In genomic region chr20:44209691-44210421, GRCh38 we compare ENCODE assay signal across 9 cellular contexts. TPM values are rescaled to one million over a fixed set of nuclear protein-coding genes. Genes with fewer than 3 reads are reported as not detected.
A peak's percentile ranks its signal among the peaks of the same experiment; 100 is the strongest.
DNase-seq lines count a peak whose midpoint lies in the region; ATAC-seq and TF ChIP-seq lines count a peak whose summit lies in the region.
"Had no signal": no experiment of that assay in that cellular context is flagged by ENCODE, and none has a peak within 500 bp of the region (broad histone marks: within the 10 kb centered on the region; RNA-seq: fewer than 3 reads in every experiment).

No MANE protein-coding gene starts in this region.

- DNase-seq in Right ventricle myocardium superior (no peak), Right ventricle myocardium inferior (ENCODE audit: missing footprints) (no peak), NB4 (ENCODE audit: low read depth) (peak; percentile 72), brain microvascular endothelial cell (peak; percentile 9)

- H3K36me3 ChIP-seq in brain microvascular endothelial cell (replicated peaks): peaks cover 3% of the 10 kb centered on the region
- peaks cover 2 to 9% of the 10 kb centered on the region in 2 donors for H3K36me3 ChIP-seq in stomach smooth muscle (ENCODE audit: control insufficient read depth in 2 of 2, insufficient read depth in 2 of 2, low read length in 2 of 2)

- no peak for TF ChIP-seq POLR2A in NB4 (IDR thresholded peaks at IDR 0.05; ENCODE audit: extremely low read depth, insufficient read length)

- H3K4me3 ChIP-seq in NB4 (ENCODE audit: low read depth, low read length): peak overlapping the region; percentile 94
- peak overlapping the region; percentile 96 for H3K4me3 ChIP-seq in brain microvascular endothelial cell (ENCODE audit: low read depth, low read length)
- H3K4me3 ChIP-seq in stomach smooth muscle (ENCODE audit: low read length in 2 of 2): peak overlapping the region; percentile 92 to 93

- peak overlapping the region; percentile 97 for H3K27ac ChIP-seq in brain microvascular endothelial cell
- H3K27ac ChIP-seq in layer of hippocampus (ENCODE audit: low read depth, low read length): peak overlapping the region; percentile 88
- H3K27ac ChIP-seq in stomach smooth muscle (ENCODE audit: low read length): peak overlapping the region; percentile 96

- H3K9me3 ChIP-seq in stomach smooth muscle (ENCODE audit: control insufficient read depth in 2 of 2, low read length in 2 of 2): no peaks in the 10 kb centered on the region

- intact Hi-C loops in Right ventricle myocardium superior (cut with DNase I): loop anchor here (10.0 kb wide), 2 partner anchors 405 to 675 kb away; partner anchors contain the start of gene YWHAB
- intact Hi-C loops in Right ventricle myocardium inferior (cut with DNase I): loop anchor here (10.0 kb wide), 1 partner anchor 475 kb away; no protein-coding TSS in a partner anchor

- TF ChIP-seq CTCF in NB4 (IDR thresholded peaks at IDR 0.05; ENCODE audit: low read depth, low read length): no peak
- TF ChIP-seq CTCF in brain microvascular endothelial cell (IDR thresholded peaks at IDR 0.05; ENCODE audit: low read depth, low read length, missing control alignments): no peak

- H3K27me3 ChIP-seq in brain microvascular endothelial cell (replicated peaks) (no peaks in the 10 kb centered on the region), layer of hippocampus (ENCODE audit: control insufficient read depth, insufficient read depth, low read length) (no peaks in the 10 kb centered on the region), stomach smooth muscle (ENCODE audit: control insufficient read depth in 1 of 2, insufficient read depth in 2 of 2, low read length in 2 of 2) (no peaks in the 10 kb centered on the region)

- in situ Hi-C loops in brain microvascular endothelial cell (cut with HindIII; ENCODE audit: low pct_ligation_motif_present, low sequenced_read_pairs): no loop called here

- peak overlapping the region; percentile 95 to 98 for H3K9ac ChIP-seq in stomach smooth muscle (ENCODE audit: low read length in 2 of 2)

- ATAC-seq in Right ventricle myocardium superior (ENCODE audit: poor library complexity) (peak; percentile 4), Right ventricle myocardium inferior (no peak), HG02852 (IDR thresholded peaks at IDR 0.05; ENCODE audit: unreplicated experiment) (no peak), HG02938 (IDR thresholded peaks at IDR 0.05; ENCODE audit: unreplicated experiment) (no peak)

- H3K4me1 ChIP-seq in stomach smooth muscle (ENCODE audit: control insufficient read depth, insufficient read depth, low read length): peaks cover 27% of the 10 kb centered on the region

RNA-seq across cellular contexts. Expression of gene OSER1, which starts 0.7 kb away (rescaled TPM):
- total RNA-seq in Right ventricle myocardium superior (32.8 TPM), Right ventricle myocardium inferior (32.1 TPM)

RNA-seq across cellular contexts. Expression of gene JPH2, which starts 22.9 kb away (rescaled TPM):
- total RNA-seq in Right ventricle myocardium superior: 181 TPM
- total RNA-seq in Right ventricle myocardium inferior: 197 TPM
- total RNA-seq: pulmonary artery endothelial cell had no signal

RNA-seq across cellular contexts. Expression of gene GDAP1L1, which starts 37.3 kb away (rescaled TPM):
- not detected for total RNA-seq in Right ventricle myocardium superior
- 0.38 TPM for total RNA-seq in Right ventricle myocardium inferior
- total RNA-seq: pulmonary artery endothelial cell had no signal

Comparison
In these comparisons a context has a peak if more than half of its experiments do, and no peak if none do; other contexts are left out.
1. DNase-seq: peak in NB4 (single experiment) and brain microvascular endothelial cell (single experiment); none in Right ventricle myocardium superior (single experiment) and Right ventricle myocardium inferior (single experiment).
2. Peak in every context shown above with its lines, with median percentiles within 50 percentile points of each other: H3K4me3 ChIP-seq and H3K27ac ChIP-seq.